8 cellular contexts compared by ENCODE assay signal in the genomic region with DNA sequence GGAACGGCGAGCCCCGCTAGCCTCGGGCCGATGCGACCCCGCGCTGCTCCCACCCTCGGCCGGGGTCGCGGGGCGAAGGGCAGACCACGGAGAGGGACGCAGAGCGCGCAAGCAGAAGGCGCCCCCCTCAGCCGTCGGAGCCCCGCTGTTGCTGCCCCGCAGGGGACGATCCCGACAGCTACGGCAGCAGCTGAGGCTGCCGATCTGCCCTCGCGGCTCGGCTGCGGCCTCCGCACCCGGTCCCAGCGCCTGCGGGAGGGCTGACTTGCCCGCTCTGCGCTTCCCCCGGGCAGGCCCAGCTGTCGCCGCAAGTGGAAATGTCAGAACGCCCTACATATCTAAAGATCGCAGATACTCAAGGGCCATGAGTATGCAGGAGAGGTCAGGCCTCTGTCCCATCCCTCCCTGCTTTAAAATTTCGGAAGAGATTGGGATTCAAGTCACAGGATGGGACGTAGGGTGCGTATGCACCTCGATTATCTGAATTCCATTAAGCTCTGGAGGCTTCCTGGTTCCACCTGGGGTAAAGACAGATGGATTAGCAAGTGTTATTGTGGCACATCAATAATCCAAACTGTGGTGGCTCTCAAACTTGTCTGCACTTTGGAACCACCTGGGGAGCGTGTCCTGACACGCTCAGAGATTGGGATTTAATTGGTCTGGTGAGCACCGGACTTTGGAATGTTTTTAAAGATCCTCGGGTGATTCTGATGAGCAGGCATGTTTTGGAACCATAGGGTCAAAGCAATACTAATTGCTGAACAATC. TPM values are rescaled to one million over a fixed set of nuclear protein-coding genes. Genes with fewer than 3 reads are reported as not detected.
DNase-seq lines count a peak whose midpoint lies in the region; TF ChIP-seq lines count a peak whose summit lies in the region.

A gene (minus strand): TSS at position 206 of the 767 bp plus-strand sequence. CDS start 216 bp downstream, outside the sequence.

- no peak for TF ChIP-seq CTCF in GM12864 (IDR thresholded peaks at IDR 0.05; ENCODE audit: low read depth, low read length, missing control alignments)
- no peak for TF ChIP-seq CTCF in HEK293 (tag by site-specific recombination; IDR thresholded peaks at IDR 0.05)
- TF ChIP-seq CTCF in MM.1S (IDR thresholded peaks at IDR 0.05; ENCODE audit: low read length), result no peak

- POLR2A ChIA-PET in HEK293 (lab: Yijun Ruan, JAX), result interaction anchor here (0.6 to 2.4 kb wide), 10 partner anchors 10 to 343 kb away, joined by 3 to 15 read pairs (median 3); a partner anchor contains a TSS

- H3K36me3 ChIP-seq in HEK293 (ENCODE audit: control insufficient read depth in 2 of 2, insufficient read depth in 1 of 2, low read length in 2 of 2) (no peaks in the 10 kb centered on the region), MM.1S (replicated peaks; ENCODE audit: insufficient read depth, low read length) (no peaks in the 10 kb centered on the region), ectodermal cell (ENCODE audit: control insufficient read depth, insufficient read depth, low read length) (no peaks in the 10 kb centered on the region)

- H2AFZ ChIP-seq in MM.1S (ENCODE audit: low read length), result peak within 1 kb of the TSS; percentile 80

- H3K4me1 ChIP-seq in HEK293 (ENCODE audit: control insufficient read depth, insufficient read depth, low read length) (no peaks in the 10 kb centered on the region), MM.1S (ENCODE audit: low read length) (peaks cover 2% of the 10 kb centered on the region; the same call in 1 of the 2 replicates), ectodermal cell (ENCODE audit: control insufficient read depth, insufficient read depth, low read length) (no peaks in the 10 kb centered on the region)

- no peaks in the 10 kb centered on the region for H3K27me3 ChIP-seq in MM.1S (replicated peaks; ENCODE audit: insufficient read depth, low read length)
- H3K27me3 ChIP-seq in ectodermal cell (ENCODE audit: control insufficient read depth, insufficient read depth, low read length, poor library complexity, severe bottlenecking), result peaks cover 5% of the 10 kb centered on the region

- H3K79me2 ChIP-seq in MM.1S (ENCODE audit: low read length), result no peaks in the 10 kb centered on the region

- no peaks in the 10 kb centered on the region for H3K9me2 ChIP-seq in MM.1S (replicated peaks; ENCODE audit: insufficient read depth, low read length)

- no peaks in the 10 kb centered on the region for H4K20me1 ChIP-seq in MM.1S (ENCODE audit: insufficient read depth, low read length)

- H3K9me3 ChIP-seq in HEK293 (ENCODE audit: control insufficient read depth, insufficient read depth, low read depth, low read length) (no peaks in the 10 kb centered on the region), MM.1S (replicated peaks; ENCODE audit: insufficient read depth, low read length) (no peaks in the 10 kb centered on the region), ectodermal cell (ENCODE audit: control insufficient read depth, low read length) (no peaks in the 10 kb centered on the region)

- DNase-seq in GM12864 (ENCODE audit: low read depth) (no peak), MM.1S (peak; percentile 53), lung microvascular endothelial cell (ENCODE audit: low read depth in 2 of 2) (peak; percentile 55 to 60)
- DNase-seq in activated CD4-positive, alpha-beta T cell treated with anti-CD3 and anti-CD28 coated beads, Interleukin-2, amount 50 U/mL, for 1 hour, result peak; percentile 10
- DNase-seq in stimulated activated CD8-positive, alpha-beta memory T cell treated with anti-CD3 and anti-CD28 coated beads, Interleukin-2, amount 100 ng/mL, for 48 hours (ENCODE audit: low read depth in 2 of 2), result peak; percentile 19 to 26
- no peak for DNase-seq in NK-92 treated with Interleukin-12 subunit alpha and Interleukin-12 subunit beta, amount 100 ng/mL, for 24 hours (lab: John Stamatoyannopoulos, UW)

- H3K9ac ChIP-seq in MM.1S (ENCODE audit: low read length), result peak within 1 kb of the TSS; percentile 66

- WGBS in ectodermal cell, 2 experiments, result 10 to 11% methylated on average over 49 of the region's 49 CpGs

- H3K27ac ChIP-seq in HEK293 (ENCODE audit: extremely low read depth, low read depth, low read length), result peak within 1 kb of the TSS; percentile 86
- peak within 1 kb of the TSS; percentile 80 for H3K27ac ChIP-seq in MM.1S (ENCODE audit: low read length)
- H3K27ac ChIP-seq in ectodermal cell (ENCODE audit: insufficient read depth, low read depth, low read length, poor library complexity, severe bottlenecking), result peak within 1 kb of the TSS; percentile 73

- CTCF ChIA-PET in HEK293 (lab: Yijun Ruan, JAX), result interaction anchor here (0.6 to 1.9 kb wide), 3 partner anchors 15 to 818 kb away, joined by 4 to 6 read pairs (median 5); no protein-coding TSS in a partner anchor

- H3K4me3 ChIP-seq in GM12864 (ENCODE audit: low read depth, low read length) (peak within 1 kb of the TSS; percentile 42), HEK293 (ENCODE audit: low read depth, low read length) (peak within 1 kb of the TSS; percentile 55), MM.1S (ENCODE audit: low read length) (peak within 1 kb of the TSS; percentile 60), ectodermal cell (ENCODE audit: insufficient read depth, low read depth, low read length) (peak within 1 kb of the TSS; percentile 70)

- peak within 1 kb of the TSS; percentile 98 for H3K4me2 ChIP-seq in MM.1S (ENCODE audit: low read depth, low read length)

- H3F3A ChIP-seq in MM.1S (ENCODE audit: insufficient read depth, low read length), result peaks cover 4% of the 10 kb centered on the region; the same call in 1 of the 2 replicates

TF ChIP-seq in HEK293, 187 proteins besides CTCF, POLR2A, EP300 and RAD21:
- TF ChIP-seq ZNF629 (tag by site-specific recombination; IDR thresholded peaks at IDR 0.05), result 0 out of 2 replicates have a peak, but pooled peaks have one; percentile 12
- TF ChIP-seq ZNF777 (tag by site-specific recombination; IDR thresholded peaks at IDR 0.05; ENCODE audit: borderline replicate concordance), result 0 out of 2 replicates have a peak, but pooled peaks have one; percentile 16
- TF ChIP-seq YY1 (tag by site-specific recombination; IDR thresholded peaks at IDR 0.05), result no peak
- no peak for TF ChIP-seq ZNF624 (tag by site-specific recombination; IDR thresholded peaks at IDR 0.05)
- TF ChIP-seq ZBTB17 (tag by site-specific recombination; IDR thresholded peaks at IDR 0.05), result peak; percentile 75
- TF ChIP-seq ZBTB20 (tag by site-specific recombination; IDR thresholded peaks at IDR 0.05), result peak; percentile 9; the same call in 1 of the 2 replicates
- no peak for TF ChIP-seq BCL11B (tag by site-specific recombination; IDR thresholded peaks at IDR 0.05; ENCODE audit: low read depth)
- TF ChIP-seq ZNF335 (tag by site-specific recombination; conservative IDR thresholded peaks at IDR 0.05), result peak; percentile 26; the same call in 1 of the 2 replicates
- 0 out of 2 replicates have a peak, but pooled peaks have one; percentile 21 for TF ChIP-seq ZNF600 (tag by site-specific recombination; IDR thresholded peaks at IDR 0.05)
- peak; percentile 36; the same call in 1 of the 2 replicates for TF ChIP-seq ZEB2 (tag by site-specific recombination; IDR thresholded peaks at IDR 0.05)
- peak; percentile 39 for TF ChIP-seq ZBTB8A (tag by site-specific recombination; IDR thresholded peaks at IDR 0.05)
- no peak for TF ChIP-seq ZNF558 (tag by site-specific recombination; IDR thresholded peaks at IDR 0.05)
- TF ChIP-seq, protein P1, sequence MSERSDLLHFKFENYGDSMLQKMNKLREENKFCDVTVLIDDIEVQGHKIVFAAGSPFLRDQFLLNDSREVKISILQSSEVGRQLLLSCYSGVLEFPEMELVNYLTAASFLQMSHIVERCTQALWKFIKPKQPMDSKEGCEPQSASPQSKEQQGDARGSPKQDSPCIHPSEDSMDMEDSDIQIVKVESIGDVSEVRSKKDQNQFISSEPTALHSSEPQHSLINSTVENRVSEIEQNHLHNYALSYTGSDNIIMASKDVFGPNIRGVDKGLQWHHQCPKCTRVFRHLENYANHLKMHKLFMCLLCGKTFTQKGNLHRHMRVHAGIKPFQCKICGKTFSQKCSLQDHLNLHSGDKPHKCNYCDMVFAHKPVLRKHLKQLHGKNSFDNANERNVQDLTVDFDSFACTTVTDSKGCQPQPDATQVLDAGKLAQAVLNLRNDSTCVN (tag by site-specific recombination; optimal IDR thresholded peaks at IDR 0.05), result peak; percentile 9
TF ChIP-seq in HEK293: peak in this region for 9.

RNA-seq across cellular contexts. Expression of the gene that starts here (rescaled TPM):
- 2.1 TPM for polyA plus RNA-seq in ectodermal cell (2013, experiment 1 of 4)
- 1.9 TPM for polyA plus RNA-seq in ectodermal cell (2013, experiment 2 of 4)
- polyA plus RNA-seq in ectodermal cell (2013, experiment 3 of 4), result 1.1 TPM
- polyA plus RNA-seq in ectodermal cell (2013, experiment 4 of 4), result 1.4 TPM
- total RNA-seq in lung microvascular endothelial cell, result 1.2 and 1.3 TPM in 2 replicates

Comparison
In these comparisons a context has a peak if more than half of its experiments do, and no peak if none do; other contexts are left out.
1. DNase-seq: peak in MM.1S (single experiment), activated CD4-positive, alpha-beta T cell treated with anti-CD3 and anti-CD28 coated beads, Interleukin-2, amount 50 U/mL, for 1 hour (single experiment), lung microvascular endothelial cell (2 of 2) and stimulated activated CD8-positive, alpha-beta memory T cell treated with anti-CD3 and anti-CD28 coated beads, Interleukin-2, amount 100 ng/mL, for 48 hours (2 of 2); none in GM12864 (single experiment) and NK-92 treated with Interleukin-12 subunit alpha and Interleukin-12 subunit beta, amount 100 ng/mL, for 24 hours (single experiment).
2. Peak in every context shown above with its lines, with median percentiles within 50 percentile points of each other: H3K4me3 ChIP-seq and H3K27ac ChIP-seq.